In genomic region chr20:29408034-29408695, GRCh38 we compare ENCODE assay signal across 20 cellular contexts.
A peak's percentile ranks its signal among the peaks of the same experiment; 100 is the strongest.
DNase-seq lines count a peak whose midpoint lies in the region; ATAC-seq, FAIRE-seq and TF ChIP-seq lines count a peak whose summit lies in the region.
"Had no signal": no experiment of that assay in that cellular context is flagged by ENCODE, and none has a peak within 500 bp of the region (broad histone marks: within the 10 kb centered on the region; RNA-seq: fewer than 3 reads in every experiment).

No MANE protein-coding gene starts in this region.

- H3K27me3 ChIP-seq in K562 (ENCODE audit: control insufficient read depth in 2 of 2, insufficient read depth in 2 of 2, low read length in 2 of 2) (no peaks in the 10 kb centered on the region; a peak in 1 of 5 replicates), left lung (peaks cover 0 to 49% of the 10 kb centered on the region in 2 donors)
- H3K27me3 ChIP-seq: MG63 had no signal

- CTCF ChIA-PET in GM10248 (lab: Yijun Ruan, JAX) (no interaction called here), K562 (lab: Yijun Ruan, JAX; ENCODE audit: low intra/inter-chr PET ratio) (no interaction called here)

- no peak for FAIRE-seq in K562 (lab: Jason Lieb, UNC)

- no TSS peak for BruUV-seq in K562 (replicated peaks; lab: Mats Ljungman, UMichigan)

- H3K4me1 ChIP-seq in K562 (replicated peaks in 1 of 2; ENCODE audit: control insufficient read depth in 2 of 2, insufficient read depth in 2 of 2, low read length in 2 of 2) (no peaks in the 10 kb centered on the region), left lung (no peaks in the 10 kb centered on the region)
- H3K4me1 ChIP-seq: tibial artery had no signal

- H3K79me2 ChIP-seq in K562 (ENCODE audit: control insufficient read depth, insufficient read depth, low read length): no peaks in the 10 kb centered on the region

- in situ Hi-C loops in K562 (cut with MboI): no loop called here

- H3K4me2 ChIP-seq in K562 (ENCODE audit: insufficient read depth, low read length): no peak overlapping the region

- H3K4me3 ChIP-seq in K562 (no peak overlapping the region), left lung (no peak overlapping the region)
- H3K4me3 ChIP-seq: MG63, tibial artery had no signal

- 2% methylated on average over 24 of the region's 40 CpGs for WGBS in K562 (ENCODE audit: insufficient coverage, low coverage, missing lambda C conversion rate)

- no peaks in the 10 kb centered on the region for H3K36me3 ChIP-seq in K562 (ENCODE audit: control insufficient read depth, insufficient read depth, low read length)
- no peaks in the 10 kb centered on the region for H3K36me3 ChIP-seq in left lung
- H3K36me3 ChIP-seq: MG63, tibial artery had no signal

- H3K9me3 ChIP-seq in K562 (replicated peaks; ENCODE audit: control insufficient read depth, insufficient read depth, low read depth, low read length) (no peaks in the 10 kb centered on the region), left lung (peaks cover 0 to 18% of the 10 kb centered on the region in 2 donors)
- H3K9me3 ChIP-seq: MG63 had no signal

- DNase-seq in AG20443 (ENCODE audit: low spot score) (peak; percentile 14), GM10248 (ENCODE audit: extremely low spot score) (peak; percentile 17), K562 (ENCODE audit: extremely low read depth in 1 of 4, low spot score in 3 of 4) (no peak), left lung (peak in 1 of 2 donors; percentile 83), NCI-H187 treated with DMSO at 0.1 percent for 48 hours (lab: John Stamatoyannopoulos, UW) (no peak), COLO829 (ENCODE audit: low spot score) (no peak)
- DNase-seq: activated CD4-positive, alpha-beta T cell treated with anti-CD3 and anti-CD28 coated beads, Interleukin-2, amount 50 U/mL, for 4 hours; activated naive CD4-positive, alpha-beta T cell treated with anti-CD3 and anti-CD28 coated beads, Interleukin-2, amount 50 U/mL, for 16 hours; AML-193; effector memory CD8-positive, alpha-beta T cell; IMR-90; left ventricle myocardium superior; MG63; NCI-H2171 treated with DMSO at 0.1 percent for 48 hours; NCI-H774; SIG-M5; stimulated activated CD4-positive, alpha-beta T cell treated with anti-CD3 and anti-CD28 coated beads, Interleukin-1b, Interleukin-23, amount 100 ng/mL, for 48 hours; stimulated activated naive B cell treated with anti-CD40 and anti-IgM and Interleukin-4, amounts not matched to agents 10 μg/mL and 1 μg/mL and 100 μg/mL, for 72 hours; tibial artery had no signal

- no peaks in the 10 kb centered on the region for H3K9me1 ChIP-seq in K562 (ENCODE audit: control insufficient read depth, insufficient read depth, low read length)

- H3K27ac ChIP-seq in K562 (ENCODE audit: extremely low read depth, low read depth, low read length): no peak overlapping the region
- H3K27ac ChIP-seq in left lung: no peak overlapping the region
- H3K27ac ChIP-seq: tibial artery had no signal

- H4K20me1 ChIP-seq in K562 (replicated peaks; ENCODE audit: control insufficient read depth, insufficient read depth, low read length): no peaks in the 10 kb centered on the region

- no peak for TF ChIP-seq EP300 in K562 (IDR thresholded peaks at IDR 0.05; ENCODE audit: low read length)

- TF ChIP-seq POLR2A in K562 (conservative IDR thresholded peaks at IDR 0.05): no peak

- intact Hi-C loops in K562 (cut with micrococcal nuclease): no loop called here
- intact Hi-C loops in left lung (cut with DNase I): no loop called here

- no peak for TF ChIP-seq CTCF in GM10248 (IDR thresholded peaks at IDR 0.05; ENCODE audit: control extremely low read depth, extremely low read depth, low read depth, missing control alignments)
- TF ChIP-seq CTCF in K562 (IDR thresholded peaks at IDR 0.05 in 2 of 3, conservative IDR thresholded peaks at IDR 0.05 in 1 of 3; ENCODE audit: insufficient read depth in 2 of 3, low read depth in 1 of 3, low read length in 3 of 3): no peak
- TF ChIP-seq CTCF in left lung (IDR thresholded peaks at IDR 0.05): no peak

- TF ChIP-seq RAD21 in K562 (CRISPR knock-in tag; conservative IDR thresholded peaks at IDR 0.05 in 1 of 2, IDR thresholded peaks at IDR 0.05 in 1 of 2): no peak

- POLR2A ChIA-PET in GM10248 (lab: Yijun Ruan, JAX): no interaction called here
- POLR2A ChIA-PET in K562 (lab: Yijun Ruan, JAX): no interaction called here

- ATAC-seq in K562 (peak; percentile 27; the same call in 2 of the 3 replicates), left lung (peak; percentile 15), HG03442 (IDR thresholded peaks at IDR 0.05; ENCODE audit: unreplicated experiment) (no peak)
- ATAC-seq: effector memory CD8-positive, alpha-beta T cell; left ventricle myocardium superior had no signal

- H2AFZ ChIP-seq in K562 (ENCODE audit: low read depth, low read length): no peak overlapping the region

- H3K9ac ChIP-seq in K562 (ENCODE audit: insufficient read depth in 1 of 2, low read depth in 2 of 2, low read length in 2 of 2): no peak overlapping the region

TF ChIP-seq in K562, 482 proteins besides CTCF, POLR2A, EP300 and RAD21 (continues in another document):
- TF ChIP-seq EGR1 (conservative IDR thresholded peaks at IDR 0.05) (no peak), HMG20A (CRISPR knock-in tag; conservative IDR thresholded peaks at IDR 0.05) (no peak), PYGO2 (tag; IDR thresholded peaks at IDR 0.05) (no peak), MBD1 (CRISPR knock-in tag; IDR thresholded peaks at IDR 0.05) (no peak), TEAD2 (tag; IDR thresholded peaks at IDR 0.05) (no peak), TRIM24 (IDR thresholded peaks at IDR 0.05) (no peak), RFX7 (CRISPR knock-in tag; IDR thresholded peaks at IDR 0.05) (no peak)
- TF ChIP-seq, protein P1, sequence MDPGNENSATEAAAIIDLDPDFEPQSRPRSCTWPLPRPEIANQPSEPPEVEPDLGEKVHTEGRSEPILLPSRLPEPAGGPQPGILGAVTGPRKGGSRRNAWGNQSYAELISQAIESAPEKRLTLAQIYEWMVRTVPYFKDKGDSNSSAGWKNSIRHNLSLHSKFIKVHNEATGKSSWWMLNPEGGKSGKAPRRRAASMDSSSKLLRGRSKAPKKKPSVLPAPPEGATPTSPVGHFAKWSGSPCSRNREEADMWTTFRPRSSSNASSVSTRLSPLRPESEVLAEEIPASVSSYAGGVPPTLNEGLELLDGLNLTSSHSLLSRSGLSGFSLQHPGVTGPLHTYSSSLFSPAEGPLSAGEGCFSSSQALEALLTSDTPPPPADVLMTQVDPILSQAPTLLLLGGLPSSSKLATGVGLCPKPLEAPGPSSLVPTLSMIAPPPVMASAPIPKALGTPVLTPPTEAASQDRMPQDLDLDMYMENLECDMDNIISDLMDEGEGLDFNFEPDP (CRISPR knock-in tag; IDR thresholded peaks at IDR 0.05): no peak
- TF ChIP-seq, protein P2, sequence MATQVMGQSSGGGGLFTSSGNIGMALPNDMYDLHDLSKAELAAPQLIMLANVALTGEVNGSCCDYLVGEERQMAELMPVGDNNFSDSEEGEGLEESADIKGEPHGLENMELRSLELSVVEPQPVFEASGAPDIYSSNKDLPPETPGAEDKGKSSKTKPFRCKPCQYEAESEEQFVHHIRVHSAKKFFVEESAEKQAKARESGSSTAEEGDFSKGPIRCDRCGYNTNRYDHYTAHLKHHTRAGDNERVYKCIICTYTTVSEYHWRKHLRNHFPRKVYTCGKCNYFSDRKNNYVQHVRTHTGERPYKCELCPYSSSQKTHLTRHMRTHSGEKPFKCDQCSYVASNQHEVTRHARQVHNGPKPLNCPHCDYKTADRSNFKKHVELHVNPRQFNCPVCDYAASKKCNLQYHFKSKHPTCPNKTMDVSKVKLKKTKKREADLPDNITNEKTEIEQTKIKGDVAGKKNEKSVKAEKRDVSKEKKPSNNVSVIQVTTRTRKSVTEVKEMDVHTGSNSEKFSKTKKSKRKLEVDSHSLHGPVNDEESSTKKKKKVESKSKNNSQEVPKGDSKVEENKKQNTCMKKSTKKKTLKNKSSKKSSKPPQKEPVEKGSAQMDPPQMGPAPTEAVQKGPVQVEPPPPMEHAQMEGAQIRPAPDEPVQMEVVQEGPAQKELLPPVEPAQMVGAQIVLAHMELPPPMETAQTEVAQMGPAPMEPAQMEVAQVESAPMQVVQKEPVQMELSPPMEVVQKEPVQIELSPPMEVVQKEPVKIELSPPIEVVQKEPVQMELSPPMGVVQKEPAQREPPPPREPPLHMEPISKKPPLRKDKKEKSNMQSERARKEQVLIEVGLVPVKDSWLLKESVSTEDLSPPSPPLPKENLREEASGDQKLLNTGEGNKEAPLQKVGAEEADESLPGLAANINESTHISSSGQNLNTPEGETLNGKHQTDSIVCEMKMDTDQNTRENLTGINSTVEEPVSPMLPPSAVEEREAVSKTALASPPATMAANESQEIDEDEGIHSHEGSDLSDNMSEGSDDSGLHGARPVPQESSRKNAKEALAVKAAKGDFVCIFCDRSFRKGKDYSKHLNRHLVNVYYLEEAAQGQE (CRISPR knock-in tag; IDR thresholded peaks at IDR 0.05; ENCODE audit: low read depth): no peak

Comparison
In these comparisons a context has a peak if more than half of its experiments do, and no peak if none do; other contexts are left out.
1. DNase-seq: peak in AG20443 (single experiment) and GM10248 (single experiment); none in K562 (0 of 4), NCI-H187 treated with DMSO at 0.1 percent for 48 hours (single experiment) and COLO829 (single experiment).